ENCODE assay signal across 8 cellular contexts in genomic region chr13:98142427-98143156, GRCh38. TPM values are rescaled to one million over a fixed set of nuclear protein-coding genes. Genes with fewer than 3 reads are reported as not detected.
A peak's percentile ranks its signal among the peaks of the same experiment; 100 is the strongest.
DNase-seq lines count a peak whose midpoint lies in the region; ATAC-seq and TF ChIP-seq lines count a peak whose summit lies in the region.

Gene FARP1, plus strand, starts transcription at chr13:98143094. Its CDS starts 70,149 bp downstream, at chr13:98213243.

- H3K4me1 ChIP-seq in esophagus (ENCODE audit: control insufficient read depth in 2 of 2, insufficient read depth in 2 of 2, low read length in 1 of 2) (peaks cover 3 to 4% of the 10 kb centered on the region in 2 donors), mucosa of descending colon (ENCODE audit: low read depth) (no peaks in the 10 kb centered on the region), testis (peaks cover 15% of the 10 kb centered on the region)

- intact Hi-C loops in activated CD8-positive, alpha-beta T cell treated with anti-CD3 and anti-CD28 coated beads for 36 hours (cut with micrococcal nuclease), result no loop called here
- intact Hi-C loops in mucosa of descending colon (cut with DNase I, micrococcal nuclease) (no loop called here), testis (cut with DNase I; ENCODE audit: low total_unique reads) (no loop called here)

- WGBS in esophagus, 2 donors, result 1% methylated on average over 58 to 95 of the region's 95 CpGs
- 0% methylated on average over 58 of the region's 95 CpGs; no CpG with 5 or more reads in 1 of the 2 donors for WGBS in testis, 2 donors

- DNase-seq in stimulated activated CD4-positive, alpha-beta T cell treated with anti-CD3 and anti-CD28 coated beads, Interleukin-12 subunit alpha, Interleukin-12 subunit beta, amount 100 ng/mL, for 4 hours, result peak; percentile 20
- DNase-seq in stimulated activated CD4-positive, alpha-beta T cell treated with anti-CD3 and anti-CD28 coated beads, Interleukin-4, amount 100 ng/mL, for 24 hours, result no peak
- DNase-seq in NCI-H187 (lab: John Stamatoyannopoulos, UW), result peak; percentile 75 to 93
- peak; percentile 40 for DNase-seq in activated CD8-positive, alpha-beta T cell treated with anti-CD3 and anti-CD28 coated beads for 36 hours
- peak; percentile 78 to 90 (median 82) for DNase-seq in mucosa of descending colon
- DNase-seq in testis, result peak; percentile 76

- H3K27ac ChIP-seq in esophagus (ENCODE audit: low read depth in 2 of 2, low read length in 1 of 2) (peak within 1 kb of the TSS; percentile 19 to 44), testis (peak within 1 kb of the TSS; percentile 32 to 74)

- H3K9me3 Mint-ChIP-seq in activated CD8-positive, alpha-beta T cell treated with anti-CD3 and anti-CD28 coated beads for 36 hours, result no peaks in the 10 kb centered on the region

- ATAC-seq in HG02763 (IDR thresholded peaks at IDR 0.05; ENCODE audit: unreplicated experiment), result peak; percentile 76
- peak; percentile 94 for ATAC-seq in activated CD8-positive, alpha-beta T cell treated with anti-CD3 and anti-CD28 coated beads for 36 hours
- ATAC-seq in mucosa of descending colon, result peak; percentile 95

- POLR2A ChIA-PET in activated CD8-positive, alpha-beta T cell treated with anti-CD3 and anti-CD28 coated beads for 36 hours (lab: Charles Lee), result no interaction called here

- H3K4me3 ChIP-seq in esophagus (ENCODE audit: low read depth in 1 of 2, low read length in 2 of 2), result peak within 1 kb of the TSS; percentile 50 to 59
- peak within 1 kb of the TSS; percentile 74 for H3K4me3 ChIP-seq in mucosa of descending colon
- peak within 1 kb of the TSS; percentile 70 to 77 for H3K4me3 ChIP-seq in testis

- CTCF ChIA-PET in activated CD8-positive, alpha-beta T cell treated with anti-CD3 and anti-CD28 coated beads for 36 hours (lab: Charles Lee), result no interaction called here

- H3K4me1 Mint-ChIP-seq in activated CD8-positive, alpha-beta T cell treated with anti-CD3 and anti-CD28 coated beads for 36 hours (ENCODE audit: low read depth), result peaks cover 3% of the 10 kb centered on the region

- H3K27me3 ChIP-seq in esophagus (ENCODE audit: control insufficient read depth in 1 of 2, insufficient read depth in 2 of 2, low read length in 2 of 2), result no peaks in the 10 kb centered on the region
- H3K27me3 ChIP-seq in testis, result no peaks in the 10 kb centered on the region

- H3K27me3 Mint-ChIP-seq in activated CD8-positive, alpha-beta T cell treated with anti-CD3 and anti-CD28 coated beads for 36 hours, result peaks cover 55% of the 10 kb centered on the region

- no peak for TF ChIP-seq POLR2A in testis (IDR thresholded peaks at IDR 0.05)

- no peaks in the 10 kb centered on the region for H3K9me3 ChIP-seq in esophagus (ENCODE audit: control insufficient read depth in 2 of 2, insufficient read depth in 1 of 2, low read depth in 1 of 2, low read length in 1 of 2)
- no peaks in the 10 kb centered on the region for H3K9me3 ChIP-seq in mucosa of descending colon
- no peaks in the 10 kb centered on the region for H3K9me3 ChIP-seq in testis

- no peaks in the 10 kb centered on the region for H3K36me3 Mint-ChIP-seq in activated CD8-positive, alpha-beta T cell treated with anti-CD3 and anti-CD28 coated beads for 36 hours (ENCODE audit: low read depth)

- peak; percentile 19 for TF ChIP-seq CTCF in activated CD8-positive, alpha-beta T cell treated with anti-CD3 and anti-CD28 coated beads for 36 hours (IDR thresholded peaks at IDR 0.05)
- TF ChIP-seq CTCF in mucosa of descending colon (IDR thresholded peaks at IDR 0.05), result peak; percentile 57
- peak; percentile 21 to 63 (median 24) for TF ChIP-seq CTCF in testis (IDR thresholded peaks at IDR 0.05)

- no peak within 1 kb of the TSS for H3K27ac Mint-ChIP-seq in activated CD8-positive, alpha-beta T cell treated with anti-CD3 and anti-CD28 coated beads for 36 hours

- no peaks in the 10 kb centered on the region for H3K36me3 ChIP-seq in esophagus (ENCODE audit: control insufficient read depth in 2 of 2, insufficient read depth in 2 of 2, low read length in 1 of 2)
- H3K36me3 ChIP-seq in mucosa of descending colon (ENCODE audit: low read depth), result no peaks in the 10 kb centered on the region
- no peaks in the 10 kb centered on the region for H3K36me3 ChIP-seq in testis (ENCODE audit: low read depth, missing control alignments)

- H3K4me3 Mint-ChIP-seq in activated CD8-positive, alpha-beta T cell treated with anti-CD3 and anti-CD28 coated beads for 36 hours, result peak within 1 kb of the TSS; percentile 62

RNA-seq across cellular contexts. Expression of gene FARP1, which starts in this region (rescaled TPM):
- under 1 TPM; 0.27 to 0.43 TPM for total RNA-seq in activated CD8-positive, alpha-beta T cell treated with anti-CD3 and anti-CD28 coated beads for 36 hours
- polyA plus RNA-seq in esophagus, result 1 to 10 TPM; 2.2 to 2.3 TPM
- total RNA-seq in mucosa of descending colon, result 100 to 1,000 TPM in 1 of 3 donors, 10 to 100 TPM in 2; 44.4 to 111 (median 53.6) TPM
- total RNA-seq in testis, result 10 to 100 TPM; 54.0 to 69.1 TPM
- 130 TPM for polyA plus RNA-seq in testis (ENCODE audit: insufficient read depth, low read depth, low replicate concordance)

Comparison
In these comparisons a context has a peak if more than half of its experiments do, and no peak if none do; other contexts are left out.
1. RNA of gene FARP1 (total RNA-seq): 54.0 to 69.1 TPM in testis and 44.4 to 111 TPM in mucosa of descending colon; 0.27 to 0.43 TPM in activated CD8-positive, alpha-beta T cell treated with anti-CD3 and anti-CD28 coated beads for 36 hours; every median in the first group is over 10 times any median in the second.
2. RNA of gene FARP1 (polyA plus RNA-seq): 130 TPM in testis (single experiment); 2.2 to 2.3 TPM in esophagus; every median in the first group is over 10 times any median in the second.
3. Peak in DNase-seq and ATAC-seq in activated CD8-positive, alpha-beta T cell treated with anti-CD3 and anti-CD28 coated beads for 36 hours; RNA of the gene not detected or under 1 TPM.
4. Peak in every context shown above with its lines, with median percentiles within 50 percentile points of each other: ATAC-seq, CTCF ChIP-seq and H3K4me3 ChIP-seq.